ENCODE assay signal across 21 cellular contexts in genomic region chr3:112018712-112019111, GRCh38. TPM values are rescaled to one million over a fixed set of nuclear protein-coding genes. Genes with fewer than 3 reads are reported as not detected.
DNase-seq lines count a peak whose midpoint lies in the region; ATAC-seq and TF ChIP-seq lines count a peak whose summit lies in the region.
"Had no signal": no experiment of that assay in that cellular context is flagged by ENCODE, and none has a peak within 500 bp of the region (broad histone marks: within the 10 kb centered on the region; RNA-seq: fewer than 3 reads in every experiment).

No MANE protein-coding gene starts in this region.

- POLR2A ChIA-PET in CD8-positive, alpha-beta T cell (lab: Charles Lee), result no interaction called here

- H3K4me3 ChIP-seq in adipocyte (ENCODE audit: low read length) (no peak overlapping the region), right lobe of liver (no peak overlapping the region)
- no peak overlapping the region for H3K4me3 ChIP-seq in CD8-positive, alpha-beta T cell (ENCODE audit: low read depth, low read length)
- H3K4me3 ChIP-seq: BLaER1, HAP-1 had no signal

- intact Hi-C loops in right lobe of liver (cut with DNase I), result no loop called here
- intact Hi-C loops in CD8-positive, alpha-beta T cell (cut with DNase I, micrococcal nuclease), result no loop called here

- WGBS in right lobe of liver (ENCODE audit: insufficient coverage, low coverage, low lambda C conversion rate, missing lambda C conversion rate), result 42% methylated on average over 4 of the region's 4 CpGs

- H3K27ac Mint-ChIP-seq in nephron progenitor cell, result no peak overlapping the region
- H3K27ac Mint-ChIP-seq in CD8-positive, alpha-beta T cell, result no peak overlapping the region
- H3K27ac Mint-ChIP-seq: B cell; CD4-positive, CD25-positive, alpha-beta regulatory T cell; CD8-positive, alpha-beta memory T cell; HFFc6 had no signal

- TF ChIP-seq POLR2A in right lobe of liver (IDR thresholded peaks at IDR 0.05), result no peak

- H3K27me3 ChIP-seq in adipocyte (replicated peaks; ENCODE audit: control insufficient read depth, insufficient read depth, low read length) (no peaks in the 10 kb centered on the region), right lobe of liver (no peaks in the 10 kb centered on the region)
- H3K27me3 ChIP-seq in CD8-positive, alpha-beta T cell (ENCODE audit: insufficient read depth, low read length), result no peaks in the 10 kb centered on the region
- H3K27me3 ChIP-seq: BLaER1 had no signal

- H3K36me3 ChIP-seq in adipocyte (ENCODE audit: control insufficient read depth, insufficient read depth, low read length, severe bottlenecking) (no peaks in the 10 kb centered on the region), right lobe of liver (no peaks in the 10 kb centered on the region)
- no peaks in the 10 kb centered on the region for H3K36me3 ChIP-seq in CD8-positive, alpha-beta T cell (ENCODE audit: insufficient read depth, low read length)
- H3K36me3 ChIP-seq: BLaER1, HAP-1 had no signal

- ATAC-seq in left lobe of liver, result peak; percentile 32
- peak in 3 of 4 donors; percentile 40 to 60 (median 46) for ATAC-seq in right lobe of liver
- ATAC-seq in CD8-positive, alpha-beta T cell, result no peak

- TF ChIP-seq CTCF in right lobe of liver (IDR thresholded peaks at IDR 0.05) (no peak), nephron progenitor cell (IDR thresholded peaks at IDR 0.05) (no peak)
- no peak for TF ChIP-seq CTCF in CD8-positive, alpha-beta T cell (IDR thresholded peaks at IDR 0.05)

- CTCF ChIA-PET in CD8-positive, alpha-beta T cell (lab: Charles Lee), result interaction anchor here (1.4 kb wide), 1 partner anchor 30 kb away, joined by 3 read pairs; no protein-coding TSS in a partner anchor

- H3K27me3 Mint-ChIP-seq in nephron progenitor cell (ENCODE audit: low read depth, poor library complexity), result no peaks in the 10 kb centered on the region
- no peaks in the 10 kb centered on the region for H3K27me3 Mint-ChIP-seq in CD8-positive, alpha-beta T cell (ENCODE audit: low read depth)

- H3K9me3 Mint-ChIP-seq in nephron progenitor cell, result peaks cover 12% of the 10 kb centered on the region
- H3K9me3 Mint-ChIP-seq in CD8-positive, alpha-beta T cell, result no peaks in the 10 kb centered on the region
- H3K9me3 Mint-ChIP-seq: CD8-positive, alpha-beta memory T cell; HFFc6 had no signal

- peak; percentile 24 for DNase-seq in adipocyte (ENCODE audit: low read depth)
- DNase-seq in left lobe of liver (ENCODE audit: low spot score), result no peak
- no peak for DNase-seq in right lobe of liver
- DNase-seq in nephron progenitor cell, result no peak
- no peak for DNase-seq in CD8-positive, alpha-beta T cell
- no peak for DNase-seq in NK-92 (lab: John Stamatoyannopoulos, UW; ENCODE audit: unreplicated experiment)
- DNase-seq: CD4-positive, CD25-positive, alpha-beta regulatory T cell; CD8-positive, alpha-beta memory T cell; DMS 273 treated with DMSO at 0.1 percent for 48 hours; DMS53; DMS79 treated with DMSO at 0.1 percent for 48 hours; GF-D8; GOT3; HFFc6 had no signal

- H3K27ac ChIP-seq in right lobe of liver, result peak overlapping the region in 1 of 3 donors; percentile 4
- H3K27ac ChIP-seq in CD8-positive, alpha-beta T cell (ENCODE audit: low read depth, low read length), result no peak overlapping the region
- H3K27ac ChIP-seq: 22Rv1, BLaER1, C4-2B had no signal

- H3K4me1 ChIP-seq in adipocyte (ENCODE audit: control insufficient read depth, insufficient read depth, low read length) (peaks cover 49% of the 10 kb centered on the region), right lobe of liver (no peaks in the 10 kb centered on the region)
- peaks cover 2% of the 10 kb centered on the region for H3K4me1 ChIP-seq in CD8-positive, alpha-beta T cell (ENCODE audit: insufficient read depth, low read length)
- H3K4me1 ChIP-seq: BLaER1, HAP-1 had no signal

- H3K4me1 Mint-ChIP-seq in nephron progenitor cell, result peaks cover under 1% of the 10 kb centered on the region
- H3K4me1 Mint-ChIP-seq in CD8-positive, alpha-beta T cell (ENCODE audit: low read depth), result peaks cover under 1% of the 10 kb centered on the region

- H3K9me3 ChIP-seq in adipocyte (ENCODE audit: control insufficient read depth, low read length) (peaks cover 3% of the 10 kb centered on the region), right lobe of liver (no peaks in the 10 kb centered on the region)
- H3K9me3 ChIP-seq in CD8-positive, alpha-beta T cell (ENCODE audit: low read length), result no peaks in the 10 kb centered on the region
- H3K9me3 ChIP-seq: BLaER1, HAP-1 had no signal

- H3K9ac ChIP-seq in adipocyte (ENCODE audit: low read length), result peak overlapping the region; percentile 66
- H3K9ac ChIP-seq: BLaER1 had no signal

- H3K4me3 Mint-ChIP-seq in nephron progenitor cell, result no peak overlapping the region
- H3K4me3 Mint-ChIP-seq in CD8-positive, alpha-beta T cell, result no peak overlapping the region
- H3K4me3 Mint-ChIP-seq: B cell; CD4-positive, CD25-positive, alpha-beta regulatory T cell; CD8-positive, alpha-beta memory T cell; HFFc6 had no signal

- H3K36me3 Mint-ChIP-seq in nephron progenitor cell (ENCODE audit: low read depth), result no peaks in the 10 kb centered on the region
- H3K36me3 Mint-ChIP-seq in CD8-positive, alpha-beta T cell, result no peaks in the 10 kb centered on the region
- H3K36me3 Mint-ChIP-seq: CD8-positive, alpha-beta memory T cell had no signal

RNA-seq across cellular contexts. Expression of gene TMPRSS7, which starts 15.8 kb away (rescaled TPM):
- not detected for total RNA-seq in left lobe of liver
- not detected for total RNA-seq in right lobe of liver
- not detected for total RNA-seq in CD8-positive, alpha-beta T cell
- total RNA-seq: B cell; CD4-positive, CD25-positive, alpha-beta regulatory T cell; CD8-positive, alpha-beta memory T cell; Daoy; G401 had no signal

RNA-seq across cellular contexts. Expression of gene TAGLN3, which starts 20.0 kb away (rescaled TPM):
- not detected for total RNA-seq in left lobe of liver
- not detected for total RNA-seq in right lobe of liver
- not detected for total RNA-seq in CD8-positive, alpha-beta T cell
- total RNA-seq: B cell; CD4-positive, CD25-positive, alpha-beta regulatory T cell; CD8-positive, alpha-beta memory T cell; G401 had no signal

RNA-seq across cellular contexts. Expression of gene ABHD10, which starts 39.9 kb away (rescaled TPM):
- total RNA-seq in left lobe of liver, result 26.6 TPM
- 10 to 100 TPM; 16.7 to 25.2 (median 20.8) TPM for total RNA-seq in right lobe of liver
- total RNA-seq in CD8-positive, alpha-beta T cell, result 10 to 100 TPM; 19.8 to 26.0 TPM
